Comparison of ENCODE assay signal across 2 cellular contexts in the genomic region with DNA sequence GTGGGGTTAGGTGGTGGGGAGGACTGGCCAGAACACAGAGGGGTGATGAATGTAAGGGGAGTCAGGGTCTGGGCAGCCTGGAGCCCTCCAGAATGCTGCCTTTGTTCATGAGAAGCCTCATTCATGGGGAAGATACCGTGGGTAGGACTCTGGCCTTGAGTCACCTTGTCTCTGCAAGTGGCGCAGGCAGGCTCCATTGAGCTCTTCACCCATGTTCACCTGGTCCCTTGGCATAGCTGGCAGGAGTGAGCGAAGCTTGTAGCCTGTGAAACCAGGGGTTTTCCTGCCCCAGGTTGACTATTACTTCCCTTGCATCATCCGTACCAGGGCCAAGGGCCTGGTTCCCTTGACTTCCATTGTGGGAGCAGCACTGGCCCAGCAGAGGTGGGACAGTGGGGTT.
A peak's percentile ranks its signal among the peaks of the same experiment; 100 is the strongest.
TF ChIP-seq lines count a peak whose summit lies in the region.

No MANE protein-coding gene starts in this region.

TF ChIP-seq in WTC11, 78 proteins besides CTCF, POLR2A, EP300 and RAD21:
- TF ChIP-seq ESRRA (CRISPR knock-in tag; IDR thresholded peaks at IDR 0.05; ENCODE audit: borderline replicate concordance) (no peak), ELF4 (CRISPR knock-in tag; IDR thresholded peaks at IDR 0.05; ENCODE audit: low read depth) (no peak)

TF ChIP-seq in HepG2, 621 proteins besides CTCF, POLR2A, EP300 and RAD21:
- TF ChIP-seq ZNF121 (CRISPR knock-in tag; IDR thresholded peaks at IDR 0.05) = no peak
- no peak for TF ChIP-seq ZNF547 (CRISPR knock-in tag; IDR thresholded peaks at IDR 0.05)
- TF ChIP-seq ZNF780A (CRISPR knock-in tag; IDR thresholded peaks at IDR 0.05) = no peak
- TF ChIP-seq HNRNPL (IDR thresholded peaks at IDR 0.05; ENCODE audit: low read depth, low read length) = 0 out of 2 replicates have a peak, but pooled peaks have one; percentile 50
- no peak for TF ChIP-seq ZNF644 (CRISPR knock-in tag; IDR thresholded peaks at IDR 0.05; ENCODE audit: low read depth)
